ENCODE assay signal across 8 cellular contexts in genomic region chr15:63833246-63833696, GRCh38. TPM values are rescaled to one million over a fixed set of nuclear protein-coding genes. Genes with fewer than 3 reads are reported as not detected.
DNase-seq lines count a peak whose midpoint lies in the region; ATAC-seq, FAIRE-seq and TF ChIP-seq lines count a peak whose summit lies in the region.

No MANE protein-coding gene starts in this region.

- TF ChIP-seq CTCF in foreskin keratinocyte (conservative IDR thresholded peaks at IDR 0.05) (no peak), osteoblast (IDR thresholded peaks at IDR 0.05; ENCODE audit: extremely low read depth, low read depth, low read length) (no peak)

- TF ChIP-seq POLR2A in GM12892 (IDR thresholded peaks at IDR 0.05; ENCODE audit: low read depth, low read length) = no peak

- H3K79me2 ChIP-seq in osteoblast (ENCODE audit: insufficient read depth, low read length) = peaks cover 48% of the 10 kb centered on the region

- H4K20me1 ChIP-seq in osteoblast (ENCODE audit: insufficient read depth, low read length) = peaks cover 30% of the 10 kb centered on the region

- peak overlapping the region; percentile 98 for H3K4me2 ChIP-seq in osteoblast (ENCODE audit: insufficient read depth, low read length)

- FAIRE-seq in GM12892 (lab: Jason Lieb, UNC) = no peak
- FAIRE-seq in GM19239 (lab: Jason Lieb, UNC) = no peak

- ATAC-seq in HG02588 (IDR thresholded peaks at IDR 0.05; ENCODE audit: unreplicated experiment) (peak; percentile 34), foreskin keratinocyte (peak; percentile 71), GM19328 (IDR thresholded peaks at IDR 0.05; ENCODE audit: unreplicated experiment) (no peak)

- H3K27ac ChIP-seq in foreskin keratinocyte (peak overlapping the region; percentile 72), osteoblast (ENCODE audit: low read depth, low read length) (peak overlapping the region; percentile 80)

- peak; percentile 32 for DNase-seq in GM12892 (ENCODE audit: insufficient read length)
- peak; percentile 21 for DNase-seq in NCI-H226
- peak; percentile 3 for DNase-seq in activated T-helper 9 cell treated with anti-CD3 and anti-CD28 coated beads, Interleukin-2, amount 50 U/mL, for 16 hours (ENCODE audit: low read depth)
- DNase-seq in foreskin keratinocyte = peak in 1 of 2 donors; percentile 21
- peak; percentile 84 for DNase-seq in osteoblast (ENCODE audit: insufficient read length, low spot score, missing footprints)
- DNase-seq in GM19239 (ENCODE audit: insufficient read length, low spot score) = no peak

- no peaks in the 10 kb centered on the region for H3K9me3 ChIP-seq in osteoblast (ENCODE audit: low read depth, low read length)

- peak overlapping the region; percentile 88 for H3K4me3 ChIP-seq in osteoblast (ENCODE audit: insufficient read depth, low read length)

- H3K27me3 ChIP-seq in foreskin keratinocyte = no peaks in the 10 kb centered on the region
- H3K27me3 ChIP-seq in osteoblast (ENCODE audit: insufficient read depth, low read length) = no peaks in the 10 kb centered on the region

- H2AFZ ChIP-seq in osteoblast (ENCODE audit: low read length) = peak overlapping the region; percentile 98

- H3K36me3 ChIP-seq in osteoblast (ENCODE audit: insufficient read depth, low read length) = no peaks in the 10 kb centered on the region

- H3K4me1 ChIP-seq in foreskin keratinocyte (peaks cover 6% of the 10 kb centered on the region), osteoblast (ENCODE audit: insufficient read depth, low read length) (peaks cover 18% of the 10 kb centered on the region)

RNA-seq across cellular contexts. Expression of gene HERC1, which starts 0.5 kb away (rescaled TPM):
- 39.1 TPM for polyA plus RNA-seq in GM12892 (2012; ENCODE audit: missing spikeins)
- 30.5 and 34.4 TPM in 2 replicates for total RNA-seq in foreskin keratinocyte
- 5.7 and 6.5 TPM in 2 replicates for polyA plus RNA-seq in foreskin keratinocyte
- 101 and 116 TPM in 2 replicates for total RNA-seq in osteoblast
